ENCODE assay signal across 36 cellular contexts in the genomic region with DNA sequence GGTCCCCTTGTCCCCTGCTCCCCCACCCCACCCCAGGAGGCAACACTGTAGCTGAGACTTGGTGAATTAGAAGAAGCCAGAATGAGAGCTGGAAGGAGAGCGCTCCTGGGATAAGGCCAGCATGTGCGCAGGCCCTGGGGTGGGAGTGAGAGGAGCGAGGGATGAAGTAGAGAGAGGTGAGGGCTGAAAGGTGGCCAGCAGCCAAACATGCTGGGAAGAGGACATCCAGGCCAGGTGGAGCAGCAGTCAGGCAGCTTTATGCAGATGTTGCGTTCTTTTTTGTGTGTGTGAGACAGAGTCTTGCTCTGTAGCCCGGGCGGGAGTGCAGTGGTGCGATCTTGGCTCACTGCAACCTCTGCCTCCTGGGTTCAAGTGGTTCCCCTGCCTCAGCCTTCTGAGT. TPM values are rescaled to one million over a fixed set of nuclear protein-coding genes. Genes with fewer than 3 reads are reported as not detected.
"Had no signal": no experiment of that assay in that cellular context is flagged by ENCODE, and none has a peak within 500 bp of the region (broad histone marks: within the 10 kb centered on the region; RNA-seq: fewer than 3 reads in every experiment).

No MANE protein-coding gene starts in this region.

- H3K27ac ChIP-seq: KMS-11, PC-9, RWPE1, SJCRH30, SK-N-MC, WERI-Rb-1 had no signal

- H3K9ac ChIP-seq: KMS-11 had no signal

- H3K9me3 ChIP-seq: SJCRH30 had no signal

- H3K4me1 Mint-ChIP-seq: activated CD4-positive, alpha-beta memory T cell treated with anti-CD3 and anti-CD28 coated beads, Interleukin-2, amount 10 ng/mL, durations not matched to agents 7 days and 5 days; activated CD8-positive, alpha-beta memory T cell treated with anti-CD3 and anti-CD28 coated beads, Interleukin-2, amount 10 ng/mL, durations not matched to agents 7 days and 5 days; activated naive CD4-positive, alpha-beta T cell treated with anti-CD3 and anti-CD28 coated beads, Interleukin-2, amount 10 ng/mL, durations not matched to agents 7 days and 5 days; activated naive CD8-positive, alpha-beta T cell treated with anti-CD3 and anti-CD28 coated beads, Interleukin-2, amount 50 U/mL, for 24 hours had no signal

- H3K27ac Mint-ChIP-seq: activated CD4-positive, alpha-beta memory T cell treated with anti-CD3 and anti-CD28 coated beads, Interleukin-2, amount 10 ng/mL, durations not matched to agents 7 days and 5 days; activated CD8-positive, alpha-beta memory T cell treated with anti-CD3 and anti-CD28 coated beads, Interleukin-2, amount 10 ng/mL, durations not matched to agents 7 days and 5 days; activated naive CD4-positive, alpha-beta T cell treated with anti-CD3 and anti-CD28 coated beads, Interleukin-2, amount 10 ng/mL, durations not matched to agents 7 days and 5 days; activated naive CD8-positive, alpha-beta T cell; activated naive CD8-positive, alpha-beta T cell treated with anti-CD3 and anti-CD28 coated beads, Interleukin-2, amount 50 U/mL, for 24 hours; brain had no signal

- H3K4me1 ChIP-seq: SJCRH30 had no signal

- H2AFZ ChIP-seq: PC-9 had no signal

- H3K36me3 ChIP-seq: SJCRH30, WERI-Rb-1 had no signal

- H3K9me3 Mint-ChIP-seq: activated CD4-positive, alpha-beta memory T cell treated with anti-CD3 and anti-CD28 coated beads, Interleukin-2, amount 10 ng/mL, durations not matched to agents 7 days and 5 days; activated naive CD4-positive, alpha-beta T cell treated with anti-CD3 and anti-CD28 coated beads, Interleukin-2, amount 10 ng/mL, durations not matched to agents 7 days and 5 days; activated naive CD8-positive, alpha-beta T cell treated with anti-CD3 and anti-CD28 coated beads, Interleukin-2, amount 50 U/mL, for 24 hours had no signal

- DNase-seq: activated CD4-positive, alpha-beta memory T cell treated with anti-CD3 and anti-CD28 coated beads, Interleukin-2, amount 10 ng/mL, durations not matched to agents 7 days and 5 days; activated CD4-positive, alpha-beta T cell treated with anti-CD3 and anti-CD28 coated beads for 1 hour; activated CD4-positive, alpha-beta T cell treated with anti-CD3 and anti-CD28 coated beads for 48 hours; activated CD4-positive, CD25-positive, alpha-beta regulatory T cell; activated CD8-positive, alpha-beta memory T cell treated with anti-CD3 and anti-CD28 coated beads for 24 hours; activated CD8-positive, alpha-beta memory T cell treated with anti-CD3 and anti-CD28 coated beads, Interleukin-2, amount 10 ng/mL, durations not matched to agents 7 days and 5 days; activated CD8-positive, alpha-beta memory T cell treated with anti-CD3 and anti-CD28 coated beads, Interleukin-2, amount 50 U/mL, for 48 hours; activated effector memory CD4-positive, alpha-beta T cell treated with Interleukin-2 at 50 U/mL for 16 hours; activated naive CD4-positive, alpha-beta T cell treated with anti-CD3 and anti-CD28 coated beads, Interleukin-2, amount 10 ng/mL, durations not matched to agents 7 days and 5 days; activated naive CD8-positive, alpha-beta T cell treated with anti-CD3 and anti-CD28 coated beads, Interleukin-2, amount 50 U/mL, for 24 hours; activated T-cell treated with anti-CD3 and anti-CD28 coated beads, Interleukin-2, amount 50 U/mL, for 48 hours; cerebellar nuclear complex; MM.1S; MV-4-11; NCI-H1105; NCI-H1417 treated with DMSO at 0.1 percent for 48 hours; NCI-H187 treated with DMSO at 0.1 percent for 48 hours; NCI-H2171; NCI-H510A; NCI-H526; NCI-H774; NK-92 treated with Interleukin-12 subunit alpha and Interleukin-12 subunit beta, amount 100 ng/mL, for 24 hours; PC-9; Right ventricle myocardium superior; SJCRH30; T1000; WERI-Rb-1 had no signal

- H3K4me3 ChIP-seq: PC-9, SJCRH30, SK-N-MC had no signal

- H3K4me3 Mint-ChIP-seq: activated CD4-positive, alpha-beta memory T cell treated with anti-CD3 and anti-CD28 coated beads, Interleukin-2, amount 10 ng/mL, durations not matched to agents 7 days and 5 days; activated CD8-positive, alpha-beta memory T cell treated with anti-CD3 and anti-CD28 coated beads, Interleukin-2, amount 10 ng/mL, durations not matched to agents 7 days and 5 days; activated naive CD4-positive, alpha-beta T cell treated with anti-CD3 and anti-CD28 coated beads, Interleukin-2, amount 10 ng/mL, durations not matched to agents 7 days and 5 days; activated naive CD8-positive, alpha-beta T cell; activated naive CD8-positive, alpha-beta T cell treated with anti-CD3 and anti-CD28 coated beads, Interleukin-2, amount 50 U/mL, for 24 hours; brain had no signal

- H3K36me3 Mint-ChIP-seq: activated CD8-positive, alpha-beta memory T cell treated with anti-CD3 and anti-CD28 coated beads, Interleukin-2, amount 10 ng/mL, durations not matched to agents 7 days and 5 days; activated naive CD4-positive, alpha-beta T cell treated with anti-CD3 and anti-CD28 coated beads, Interleukin-2, amount 10 ng/mL, durations not matched to agents 7 days and 5 days; activated naive CD8-positive, alpha-beta T cell; brain had no signal

- H3K4me2 ChIP-seq: KMS-11, PC-9 had no signal

RNA-seq across cellular contexts. Expression of a gene that starts 2.2 kb away (rescaled TPM):
- total RNA-seq: activated CD4-positive, alpha-beta memory T cell treated with anti-CD3 and anti-CD28 coated beads, Interleukin-2, amount 10 ng/mL, durations not matched to agents 7 days and 5 days; activated CD8-positive, alpha-beta memory T cell treated with anti-CD3 and anti-CD28 coated beads, Interleukin-2, amount 10 ng/mL, durations not matched to agents 7 days and 5 days; bronchial epithelial cell; LHCN-M2; PC-9; Right ventricle myocardium superior; SJCRH30; T-helper 1 cell treated with Interleukin-12 subunit alpha and Interleukin-12 subunit beta and Interleukin-4 antibody, amounts not matched to agents 30 ng/mL and 1 ng/mL, for 36 hours; T-helper 2 cell treated with Interferon-gamma antibody and Interleukin-4, amounts not matched to agents 100 ng/mL and 5 ng/mL, for 36 hours had no signal

RNA-seq across cellular contexts. Expression of a gene that starts 45.0 kb away (rescaled TPM):
- total RNA-seq: activated CD4-positive, alpha-beta memory T cell treated with anti-CD3 and anti-CD28 coated beads, Interleukin-2, amount 10 ng/mL, durations not matched to agents 7 days and 5 days; activated CD8-positive, alpha-beta memory T cell treated with anti-CD3 and anti-CD28 coated beads, Interleukin-2, amount 10 ng/mL, durations not matched to agents 7 days and 5 days; bronchial epithelial cell; LHCN-M2; PC-9; Right ventricle myocardium superior; SJCRH30; T-helper 1 cell treated with Interleukin-12 subunit alpha and Interleukin-12 subunit beta and Interleukin-4 antibody, amounts not matched to agents 30 ng/mL and 1 ng/mL, for 36 hours; T-helper 2 cell treated with Interferon-gamma antibody and Interleukin-4, amounts not matched to agents 100 ng/mL and 5 ng/mL, for 36 hours had no signal
